ENCODE assay signal across 8 cellular contexts in the genomic region with DNA sequence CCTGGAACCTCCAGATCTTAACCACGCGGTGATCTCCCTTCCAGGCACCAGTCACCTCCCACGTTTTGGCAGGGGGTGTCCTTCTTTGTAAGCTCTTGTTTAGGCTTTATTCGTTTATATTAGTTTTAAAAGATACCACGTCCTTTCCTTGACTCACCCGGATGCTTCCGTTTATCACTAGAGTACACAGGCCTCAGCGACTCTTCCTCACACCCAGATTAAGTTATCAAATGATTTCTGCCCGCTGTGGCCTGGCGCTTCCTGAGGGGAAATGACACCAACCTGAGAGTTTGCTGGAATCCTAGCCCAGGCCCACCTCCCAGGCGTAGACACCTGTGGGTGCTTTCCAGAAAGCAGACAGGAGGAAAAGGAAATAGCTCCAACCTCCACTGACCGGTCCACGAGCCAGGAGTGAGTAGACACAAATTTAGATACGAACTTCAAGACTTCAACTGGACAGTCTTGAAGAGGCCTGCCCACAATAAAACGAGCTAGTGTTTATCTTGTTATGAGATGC. TPM values are rescaled to one million over a fixed set of nuclear protein-coding genes. Genes with fewer than 3 reads are reported as not detected.
A peak's percentile ranks its signal among the peaks of the same experiment; 100 is the strongest.
DNase-seq lines count a peak whose midpoint lies in the region; ATAC-seq and TF ChIP-seq lines count a peak whose summit lies in the region.

No MANE protein-coding gene starts in this region.

- peaks cover 47 to 51% (median 50%) of the 10 kb centered on the region in 3 donors for H3K27me3 Mint-ChIP-seq in naive B cell
- peaks cover 44% of the 10 kb centered on the region for H3K27me3 Mint-ChIP-seq in activated CD4-positive, alpha-beta T cell treated with anti-CD3 and anti-CD28 coated beads, Interleukin-2, amount 10 ng/mL, durations not matched to agents 7 days and 5 days

- DNase-seq in cardiac muscle cell (ENCODE audit: low read depth in 1 of 2, low spot score in 1 of 2) (no peak), cardiac septum (ENCODE audit: low spot score) (no peak), ecto neural progenitor cell (ENCODE audit: low spot score) (peak; percentile 51), naive B cell (no peak), COR-L47 (lab: John Stamatoyannopoulos, UW) (no peak), GOT3 (lab: John Stamatoyannopoulos, UW) (no peak)
- no peak for DNase-seq in activated CD4-positive, alpha-beta T cell treated with anti-CD3 and anti-CD28 coated beads, Interleukin-2, amount 10 ng/mL, durations not matched to agents 7 days and 5 days
- no peak for DNase-seq in activated CD4-positive, CD25-positive, alpha-beta regulatory T cell (lab: John Stamatoyannopoulos, UW)

- H3K4me1 Mint-ChIP-seq in naive B cell: peaks cover 9 to 24% (median 19%) of the 10 kb centered on the region in 3 donors
- H3K4me1 Mint-ChIP-seq in activated CD4-positive, alpha-beta T cell treated with anti-CD3 and anti-CD28 coated beads, Interleukin-2, amount 10 ng/mL, durations not matched to agents 7 days and 5 days: peaks cover 13% of the 10 kb centered on the region

- CTCF ChIA-PET in activated CD4-positive, alpha-beta T cell treated with anti-CD3 and anti-CD28 coated beads, Interleukin-2, amount 10 ng/mL, durations not matched to agents 7 days and 5 days (lab: Charles Lee): no interaction called here

- H3K27me3 ChIP-seq in cardiac muscle cell: no peaks in the 10 kb centered on the region

- H3K4me1 ChIP-seq in cardiac muscle cell (ENCODE audit: low read depth): peaks cover 24% of the 10 kb centered on the region

- ATAC-seq in naive B cell (ENCODE audit: low read depth in 2 of 2): no peak

- H3K9me3 ChIP-seq in cardiac muscle cell (ENCODE audit: low read depth): no peaks in the 10 kb centered on the region

- H3K4me3 Mint-ChIP-seq in naive B cell: peak overlapping the region; percentile 16 to 67 (median 49)
- H3K4me3 Mint-ChIP-seq in activated CD4-positive, alpha-beta T cell treated with anti-CD3 and anti-CD28 coated beads, Interleukin-2, amount 10 ng/mL, durations not matched to agents 7 days and 5 days: no peak overlapping the region

- H3K9me3 Mint-ChIP-seq in naive B cell: peaks cover 0 to 7% (median 2%) of the 10 kb centered on the region in 7 donors
- no peaks in the 10 kb centered on the region for H3K9me3 Mint-ChIP-seq in activated CD4-positive, alpha-beta T cell treated with anti-CD3 and anti-CD28 coated beads, Interleukin-2, amount 10 ng/mL, durations not matched to agents 7 days and 5 days

- H3K36me3 Mint-ChIP-seq in naive B cell: peaks cover 4 to 6% of the 10 kb centered on the region in 2 donors
- no peaks in the 10 kb centered on the region for H3K36me3 Mint-ChIP-seq in activated CD4-positive, alpha-beta T cell treated with anti-CD3 and anti-CD28 coated beads, Interleukin-2, amount 10 ng/mL, durations not matched to agents 7 days and 5 days (ENCODE audit: low read depth)

- TF ChIP-seq CTCF in cardiac muscle cell (IDR thresholded peaks at IDR 0.05; ENCODE audit: low read depth, low read length): no peak

- peak overlapping the region; percentile 80 for H3K4me3 ChIP-seq in cardiac muscle cell

- intact Hi-C loops in cardiac septum (cut with DNase I): loop anchor here (5.0 kb wide), 1 partner anchor 42 kb away; no protein-coding TSS in a partner anchor

- H3K27ac ChIP-seq in cardiac muscle cell: peak overlapping the region; percentile 93

- H3K36me3 ChIP-seq in cardiac muscle cell: no peaks in the 10 kb centered on the region

- POLR2A ChIA-PET in activated CD4-positive, alpha-beta T cell treated with anti-CD3 and anti-CD28 coated beads, Interleukin-2, amount 10 ng/mL, durations not matched to agents 7 days and 5 days (lab: Charles Lee): no interaction called here

- no peak overlapping the region for H3K27ac Mint-ChIP-seq in naive B cell
- H3K27ac Mint-ChIP-seq in activated CD4-positive, alpha-beta T cell treated with anti-CD3 and anti-CD28 coated beads, Interleukin-2, amount 10 ng/mL, durations not matched to agents 7 days and 5 days: no peak overlapping the region

RNA-seq across cellular contexts. Expression of a gene that starts 0.8 kb away (rescaled TPM):
- 11.4 and 14.7 TPM in 2 replicates for total RNA-seq in cardiac muscle cell
- 1.2 and 3.3 TPM in 2 replicates for polyA plus RNA-seq in cardiac muscle cell
- 0.75 TPM for total RNA-seq in cardiac septum
- polyA plus RNA-seq in naive B cell (ENCODE audit: low read depth in 6 of 6): not detected
- not detected for total RNA-seq in activated CD4-positive, alpha-beta T cell treated with anti-CD3 and anti-CD28 coated beads, Interleukin-2, amount 10 ng/mL, durations not matched to agents 7 days and 5 days
